In the genomic region with DNA sequence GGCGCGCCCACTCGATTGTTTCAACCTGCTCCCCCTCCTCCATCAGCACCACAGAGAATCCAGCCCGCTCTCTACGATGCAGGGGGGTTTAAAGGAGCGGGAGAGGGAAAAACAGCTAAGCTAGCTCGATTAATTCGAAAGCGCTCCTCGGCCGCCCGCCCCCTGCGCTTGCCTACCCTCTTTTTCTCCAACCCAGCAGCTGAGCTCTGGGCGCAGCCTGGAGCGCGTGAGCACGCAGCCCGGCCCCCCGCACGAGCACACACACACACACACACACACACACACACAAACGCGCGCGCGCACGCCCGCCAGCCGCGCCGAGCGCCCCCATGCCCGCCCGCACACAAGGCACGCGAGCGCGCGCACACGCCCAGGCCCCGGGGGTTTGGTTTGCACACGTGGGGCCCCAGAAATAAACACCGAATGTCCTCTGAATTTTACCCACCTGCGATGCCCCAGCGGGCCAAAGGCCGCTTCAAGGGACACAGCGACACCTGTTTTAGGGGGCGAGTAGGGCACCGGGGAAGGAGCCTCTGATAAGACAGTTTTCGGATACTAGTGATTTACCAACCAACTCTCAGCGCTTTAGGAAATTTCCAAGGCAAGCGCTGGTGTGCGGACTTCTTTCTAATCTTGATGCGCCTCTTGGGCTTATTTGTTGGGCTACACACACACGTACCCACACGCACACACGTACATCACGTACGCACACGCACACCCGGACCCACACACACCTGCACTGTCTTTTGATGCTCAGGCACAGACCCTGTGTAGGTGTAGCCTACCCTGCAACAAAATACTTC, we compare ENCODE assay signal across 8 cellular contexts. TPM values are rescaled to one million over a fixed set of nuclear protein-coding genes. Genes with fewer than 3 reads are reported as not detected.
DNase-seq lines count a peak whose midpoint lies in the region; ATAC-seq and TF ChIP-seq lines count a peak whose summit lies in the region.

No MANE protein-coding gene starts in this region.

- H3K27me3 Mint-ChIP-seq in activated B cell treated with CpG ODN at 0.5 μM for 24 hours = peaks cover 61% of the 10 kb centered on the region

- H3K36me3 ChIP-seq in left ventricle myocardium inferior = no peaks in the 10 kb centered on the region
- H3K36me3 ChIP-seq in sigmoid colon = no peaks in the 10 kb centered on the region

- TF ChIP-seq CTCF in NB4 (IDR thresholded peaks at IDR 0.05; ENCODE audit: low read depth, low read length) = peak; percentile 8
- TF ChIP-seq CTCF in activated B cell treated with CpG ODN at 0.5 μM for 24 hours (IDR thresholded peaks at IDR 0.05) = no peak
- peak; percentile 33 for TF ChIP-seq CTCF in left ventricle myocardium inferior (IDR thresholded peaks at IDR 0.05; ENCODE audit: borderline replicate concordance)
- TF ChIP-seq CTCF in sigmoid colon (IDR thresholded peaks at IDR 0.05) = no peak

- peaks cover 3% of the 10 kb centered on the region for H3K36me3 Mint-ChIP-seq in activated B cell treated with CpG ODN at 0.5 μM for 24 hours (ENCODE audit: low read depth)

- H3K27ac ChIP-seq in left ventricle myocardium inferior (replicated peaks) = peak overlapping the region; percentile 84
- H3K27ac ChIP-seq in sigmoid colon = peak overlapping the region; percentile 44 to 74 (median 60)

- no peaks in the 10 kb centered on the region for H3K9me3 ChIP-seq in left ventricle myocardium inferior (replicated peaks)
- H3K9me3 ChIP-seq in sigmoid colon = no peaks in the 10 kb centered on the region

- H3K9me3 Mint-ChIP-seq in activated B cell treated with CpG ODN at 0.5 μM for 24 hours = peaks cover 13% of the 10 kb centered on the region

- CTCF ChIA-PET in activated B cell treated with CpG ODN at 0.5 μM for 24 hours (lab: Charles Lee) = interaction anchor here (1.1 to 2.1 kb wide), 2 partner anchors 9 to 540 kb away, joined by 3 to 5 read pairs; no protein-coding TSS in a partner anchor

- H3K27ac Mint-ChIP-seq in activated B cell treated with CpG ODN at 0.5 μM for 24 hours = no peak overlapping the region

- peaks cover 47% of the 10 kb centered on the region for H3K4me1 Mint-ChIP-seq in activated B cell treated with CpG ODN at 0.5 μM for 24 hours

- H3K4me3 Mint-ChIP-seq in activated B cell treated with CpG ODN at 0.5 μM for 24 hours = peak overlapping the region; percentile 68

- peak; percentile 51 for DNase-seq in Right ventricle myocardium superior
- DNase-seq in cardiac septum (ENCODE audit: low spot score) = no peak
- peak; percentile 65 for DNase-seq in NB4 (ENCODE audit: low read depth)
- DNase-seq in activated B cell treated with CpG ODN at 0.5 μM for 24 hours = no peak
- DNase-seq in left ventricle myocardium inferior = no peak
- no peak for DNase-seq in sigmoid colon
- no peak for DNase-seq in cortex of kidney (lab: John Stamatoyannopoulos, UW)

- H3K4me3 ChIP-seq in NB4 (ENCODE audit: low read depth, low read length) (peak overlapping the region; percentile 62), left ventricle myocardium inferior (peak overlapping the region; percentile 64), sigmoid colon (peak overlapping the region; percentile 27 to 45 (median 40))

- intact Hi-C loops in Right ventricle myocardium superior (cut with DNase I) (no loop called here), cardiac septum (cut with DNase I) (no loop called here), activated B cell treated with CpG ODN at 0.5 μM for 24 hours (cut with micrococcal nuclease) (loop anchor here (1.0 to 10.0 kb wide), 3 partner anchors 10 to 1233 kb away; partner anchors contain the start of gene CDYL), left ventricle myocardium inferior (cut with micrococcal nuclease) (no loop called here), sigmoid colon (cut with DNase I) (no loop called here)

- H3K27me3 ChIP-seq in left ventricle myocardium inferior (ENCODE audit: low read depth) (peaks cover 99% of the 10 kb centered on the region), sigmoid colon (peaks cover 68 to 97% (median 86%) of the 10 kb centered on the region in 3 donors)

- POLR2A ChIA-PET in activated B cell treated with CpG ODN at 0.5 μM for 24 hours (lab: Charles Lee) = interaction anchor here (0.6 kb wide), 1 partner anchor 323 kb away, joined by 3 read pairs; no protein-coding TSS in a partner anchor

- ATAC-seq in Right ventricle myocardium superior (ENCODE audit: poor library complexity) (peak; percentile 26), activated B cell treated with CpG ODN at 0.5 μM for 24 hours (ENCODE audit: low read depth) (no peak), HG03039 (IDR thresholded peaks at IDR 0.05; ENCODE audit: unreplicated experiment) (no peak)

- no peak for TF ChIP-seq EP300 in sigmoid colon (IDR thresholded peaks at IDR 0.05)

- peaks cover 62% of the 10 kb centered on the region for H3K4me1 ChIP-seq in left ventricle myocardium inferior
- H3K4me1 ChIP-seq in sigmoid colon = peaks cover 0 to 51% (median 48%) of the 10 kb centered on the region in 4 donors

- 2% methylated on average over 60 of the region's 60 CpGs for WGBS in sigmoid colon, 2 donors

- no peak for TF ChIP-seq POLR2A in NB4 (IDR thresholded peaks at IDR 0.05; ENCODE audit: extremely low read depth, insufficient read length)
- no peak for TF ChIP-seq POLR2A in sigmoid colon (IDR thresholded peaks at IDR 0.05)

RNA-seq across cellular contexts. Expression of gene NRN1, which starts 0.8 kb away (rescaled TPM):
- 12.6 TPM for total RNA-seq in Right ventricle myocardium superior
- 10.4 TPM for total RNA-seq in cardiac septum
- 0.12 TPM in 1 of 2 replicates, not detected in the other for total RNA-seq in activated B cell treated with CpG ODN at 0.5 μM for 24 hours
- 8.8 TPM for total RNA-seq in left ventricle myocardium inferior
- 10 to 100 TPM in 1 of 4 donors, 1 to 10 TPM in 3; 6.0 to 10.7 (median 7.5) TPM for total RNA-seq in sigmoid colon
- 1 to 10 TPM; 1.4 to 5.0 (median 4.2) TPM for polyA plus RNA-seq in sigmoid colon

Comparison
In these comparisons a context has a peak if more than half of its experiments do, and no peak if none do; other contexts are left out.
1. DNase-seq: peak in Right ventricle myocardium superior (single experiment) and NB4 (single experiment); none in cardiac septum (single experiment), activated B cell treated with CpG ODN at 0.5 μM for 24 hours (single experiment), left ventricle myocardium inferior (single experiment), sigmoid colon (single experiment) and cortex of kidney (single experiment).
2. CTCF ChIP-seq: peak in NB4 (single experiment) and left ventricle myocardium inferior (single experiment); none in activated B cell treated with CpG ODN at 0.5 μM for 24 hours (single experiment) and sigmoid colon (0 of 4).
3. Peak in every context shown above with its lines, with median percentiles within 50 percentile points of each other: H3K4me3 ChIP-seq.